ENCODE assay signal across 9 cellular contexts in the genomic region with DNA sequence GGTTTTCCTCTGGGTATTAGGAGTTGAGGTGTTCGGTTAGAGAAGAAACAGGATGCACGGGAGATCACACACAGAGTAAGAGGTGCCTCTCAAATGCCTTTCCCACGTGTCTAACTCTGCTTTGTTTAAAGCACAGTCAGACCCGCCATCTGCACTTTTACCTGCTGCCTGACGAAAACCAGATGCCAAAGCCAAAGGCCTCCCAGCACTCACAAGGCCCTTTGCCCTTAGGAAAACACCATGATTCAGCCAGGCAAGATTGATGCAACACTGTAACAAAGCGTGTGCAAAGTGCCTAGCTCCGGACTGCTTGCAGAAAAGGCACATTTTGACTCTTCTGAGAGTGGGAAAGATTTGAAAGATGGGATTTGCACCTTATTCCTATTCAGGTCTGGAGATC. TPM values are rescaled to one million over a fixed set of nuclear protein-coding genes. Genes with fewer than 3 reads are reported as not detected.
DNase-seq lines count a peak whose midpoint lies in the region; ATAC-seq and TF ChIP-seq lines count a peak whose summit lies in the region.
"Not testable (repeated sequence)": the region's sequence is repeated elsewhere in the genome, so short reads cannot be mapped to it uniquely, and the experiment has no call there.
"Had no signal": no experiment of that assay in that cellular context is flagged by ENCODE, and none has a peak within 500 bp of the region (broad histone marks: within the 10 kb centered on the region; RNA-seq: fewer than 3 reads in every experiment).

No MANE protein-coding gene starts in this region.

- H3K27ac ChIP-seq in mesodermal cell (ENCODE audit: low read depth, low read length, severe bottlenecking): peak overlapping the region; percentile 57
- H3K27ac ChIP-seq in transverse colon: peak overlapping the region in 3 of 4 donors; percentile 45 to 54 (median 51)

- POLR2A ChIA-PET in Caco-2 (lab: Charles Lee): not testable (repeated sequence)

- H3K36me3 Mint-ChIP-seq in Caco-2 (ENCODE audit: insufficient read depth, unreplicated experiment): not testable (repeated sequence)

- not testable (repeated sequence) for H3K9me3 ChIP-seq in Caco-2; mesodermal cell (ENCODE audit: control insufficient read depth, low read length); transverse colon

- intact Hi-C loops in Caco-2 (cut with micrococcal nuclease; ENCODE audit: unreplicated experiment); transverse colon (cut with DNase I; ENCODE audit: low total_unique reads): not testable (repeated sequence)

- H3K4me1 Mint-ChIP-seq in Caco-2 (ENCODE audit: low read depth, unreplicated experiment): peaks cover 36% of the 10 kb centered on the region

- not testable (repeated sequence) for H3K36me3 ChIP-seq in Caco-2 (ENCODE audit: control insufficient read depth, insufficient read depth, low read length); mesodermal cell (ENCODE audit: control insufficient read depth, insufficient read depth, low read length); transverse colon

- in situ Hi-C loops in transverse colon (cut with MboI; ENCODE audit: low pct_ligation_motif_present in 1 of 4, low pct_unique_long_range_greater_than_20kb in 1 of 4, low sequenced_read_pairs in 3 of 4): not testable (repeated sequence)

- peaks cover 10% of the 10 kb centered on the region for H3K9me3 Mint-ChIP-seq in Caco-2 (ENCODE audit: unreplicated experiment)

- TF ChIP-seq EP300 in transverse colon (IDR thresholded peaks at IDR 0.05; ENCODE audit: low read depth): not testable (repeated sequence)

- H3K27me3 Mint-ChIP-seq in Caco-2 (ENCODE audit: insufficient read depth, unreplicated experiment): not testable (repeated sequence)

- CTCF ChIA-PET in Caco-2 (lab: Charles Lee): not testable (repeated sequence)

- H3K4me3 Mint-ChIP-seq in Caco-2 (ENCODE audit: unreplicated experiment): not testable (repeated sequence)

- TF ChIP-seq POLR2A in transverse colon (IDR thresholded peaks at IDR 0.05): not testable (repeated sequence)

- DNase-seq in Caco-2: peak in 1 of 2 experiments; percentile 43
- peak; percentile 6 for DNase-seq in NCI-H146 (lab: John Stamatoyannopoulos, UW)
- peak; percentile 32 for DNase-seq in NCI-H510A treated with DMSO at 0.1 percent for 48 hours (lab: John Stamatoyannopoulos, UW)
- peak; percentile 46 for DNase-seq in fibroblast of mammary gland (ENCODE audit: low read depth)
- peak; percentile 97 for DNase-seq in islet precursor cell
- DNase-seq in transverse colon: not testable (repeated sequence)

- H3K27ac Mint-ChIP-seq in Caco-2 (ENCODE audit: unreplicated experiment): peak overlapping the region; percentile 32

- BruUV-seq in Caco-2 (replicated peaks; lab: Mats Ljungman, UMichigan): not testable (repeated sequence)

- ATAC-seq in SK-N-SH treated with all-trans-retinoic acid at 6 μM for 48 hours: not testable (repeated sequence)

- TF ChIP-seq CTCF in Caco-2 (IDR thresholded peaks at IDR 0.05; ENCODE audit: insufficient read depth in 1 of 2, low read depth in 1 of 2, low read length in 1 of 2, severe bottlenecking in 1 of 2, unreplicated experiment in 1 of 2); fibroblast of mammary gland (conservative IDR thresholded peaks at IDR 0.05; ENCODE audit: control insufficient read depth, insufficient read depth, low read depth, low read length); transverse colon (IDR thresholded peaks at IDR 0.05): not testable (repeated sequence)

- not testable (repeated sequence) for H3K4me3 ChIP-seq in Caco-2 (ENCODE audit: low read depth, low read length); fibroblast of mammary gland (ENCODE audit: control insufficient read depth, low read depth, low read length); mesodermal cell (ENCODE audit: extremely low read depth, insufficient read depth, low read length, poor library complexity, severe bottlenecking); transverse colon

- not testable (repeated sequence) for H3K27me3 ChIP-seq in Caco-2 (replicated peaks; ENCODE audit: control insufficient read depth, insufficient read depth, low read length); transverse colon

- peaks cover 37% of the 10 kb centered on the region for H3K4me1 ChIP-seq in Caco-2
- H3K4me1 ChIP-seq in mesodermal cell (ENCODE audit: control insufficient read depth, insufficient read depth, low read length, poor library complexity, severe bottlenecking): peaks cover 19% of the 10 kb centered on the region
- H3K4me1 ChIP-seq in transverse colon: peaks cover 5 to 29% (median 13%) of the 10 kb centered on the region in 4 donors

- WGBS in mesodermal cell (ENCODE audit: insufficient coverage in 2 of 2), 2 experiments: 74 to 86% methylated on average over 5 to 6 of the region's 7 CpGs
- 78 to 83% methylated on average over 3 to 7 of the region's 7 CpGs for WGBS in transverse colon (ENCODE audit: low coverage in 1 of 2), 2 donors

TF ChIP-seq in SK-N-SH treated with all-trans-retinoic acid at 6 μM for 48 hours, 23 proteins besides CTCF, POLR2A, EP300 and RAD21:
- TF ChIP-seq TCF4 (CRISPR knock-in tag; IDR thresholded peaks at IDR 0.05; ENCODE audit: borderline replicate concordance): peak; percentile 38; the same call in 1 of the 2 replicates
- peak; percentile 28; the same call in 1 of the 2 replicates for TF ChIP-seq ISL1 (CRISPR knock-in tag; IDR thresholded peaks at IDR 0.05)

RNA-seq across cellular contexts. Expression of a gene that starts 19.2 kb away (rescaled TPM):
- total RNA-seq in Caco-2 (2022) (21.8 and 24.0 TPM in 2 replicates), transverse colon (10 to 100 TPM; 36.7 to 75.8 (median 56.9) TPM)
- polyA plus RNA-seq in mesodermal cell (2013, experiment 1 of 2): 33.5 TPM
- 29.6 TPM for polyA plus RNA-seq in mesodermal cell (2013, experiment 2 of 2)
- total RNA-seq: HFFc6 had no signal
